In genomic region chr2:68420254-68420910, GRCh38 we compare ENCODE assay signal across 1 cellular context.
TF ChIP-seq lines count a peak whose summit lies in the region.

No MANE protein-coding gene starts in this region.

TF ChIP-seq in HepG2, 621 proteins besides CTCF, POLR2A, EP300 and RAD21:
- TF ChIP-seq ZNF616 (CRISPR knock-in tag; IDR thresholded peaks at IDR 0.05; ENCODE audit: low read depth) (no peak), CBFB (CRISPR knock-in tag; IDR thresholded peaks at IDR 0.05) (no peak), ONECUT2 (CRISPR knock-in tag; IDR thresholded peaks at IDR 0.05) (no peak), REL (CRISPR knock-in tag; conservative IDR thresholded peaks at IDR 0.05) (no peak), YY1 (IDR thresholded peaks at IDR 0.05; ENCODE audit: insufficient read depth, insufficient replicate concordance, low read depth, low read length) (no peak), KDM6A (CRISPR knock-in tag; IDR thresholded peaks at IDR 0.05; ENCODE audit: low read depth) (no peak), ZNF12 (CRISPR knock-in tag; IDR thresholded peaks at IDR 0.05) (0 out of 2 replicates have a peak, but pooled peaks have one; percentile 25), TBP (CRISPR knock-in tag; IDR thresholded peaks at IDR 0.05) (no peak), MED1 (CRISPR knock-in tag; IDR thresholded peaks at IDR 0.05) (0 out of 2 replicates have a peak, but pooled peaks have one; percentile 13), SMARCC2 (IDR thresholded peaks at IDR 0.05) (no peak), CEBPG (CRISPR knock-in tag; IDR thresholded peaks at IDR 0.05) (peak; percentile 30; the same call in 1 of the 2 replicates), ZBTB42 (CRISPR knock-in tag; IDR thresholded peaks at IDR 0.05) (no peak), HNRNPK (IDR thresholded peaks at IDR 0.05; ENCODE audit: low read depth, low read length, poor library complexity, severe bottlenecking) (no peak), CEBPB (IDR thresholded peaks at IDR 0.05; ENCODE audit: borderline replicate concordance, low read depth, low read length) (peak; percentile 78), ATF7 (IDR thresholded peaks at IDR 0.05) (peak; percentile 49), ATF7 (CRISPR knock-in tag; IDR thresholded peaks at IDR 0.05) (no peak), TIGD3 (CRISPR knock-in tag; IDR thresholded peaks at IDR 0.05; ENCODE audit: borderline replicate concordance) (no peak), KIAA2018 (CRISPR knock-in tag; IDR thresholded peaks at IDR 0.05; ENCODE audit: borderline replicate concordance) (no peak)
- TF ChIP-seq, protein P1, sequence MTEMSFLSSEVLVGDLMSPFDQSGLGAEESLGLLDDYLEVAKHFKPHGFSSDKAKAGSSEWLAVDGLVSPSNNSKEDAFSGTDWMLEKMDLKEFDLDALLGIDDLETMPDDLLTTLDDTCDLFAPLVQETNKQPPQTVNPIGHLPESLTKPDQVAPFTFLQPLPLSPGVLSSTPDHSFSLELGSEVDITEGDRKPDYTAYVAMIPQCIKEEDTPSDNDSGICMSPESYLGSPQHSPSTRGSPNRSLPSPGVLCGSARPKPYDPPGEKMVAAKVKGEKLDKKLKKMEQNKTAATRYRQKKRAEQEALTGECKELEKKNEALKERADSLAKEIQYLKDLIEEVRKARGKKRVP (CRISPR knock-in tag; IDR thresholded peaks at IDR 0.05): peak in 1 of 2 experiments; percentile 97; a peak in 2 of 4 replicates
